ENCODE assay signal across 18 cellular contexts in the genomic region with DNA sequence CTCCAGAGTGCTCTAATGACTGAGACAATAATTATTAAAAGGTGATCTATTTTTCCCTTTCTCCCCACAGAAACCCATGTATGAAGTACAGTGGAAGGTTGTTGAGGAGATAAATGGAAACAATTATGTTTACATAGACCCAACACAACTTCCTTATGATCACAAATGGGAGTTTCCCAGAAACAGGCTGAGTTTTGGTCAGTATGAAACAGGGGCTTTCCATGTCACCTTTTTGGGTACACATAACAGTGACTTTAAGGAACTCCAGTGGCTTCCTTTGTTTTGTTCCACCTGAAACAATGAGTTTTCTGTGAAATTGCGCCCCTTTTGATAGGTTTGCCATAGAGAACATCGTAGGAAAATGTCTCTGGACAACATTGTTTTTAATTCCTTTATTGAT.
DNase-seq lines count a peak whose midpoint lies in the region; ATAC-seq, FAIRE-seq and TF ChIP-seq lines count a peak whose summit lies in the region.
"Had no signal": no experiment of that assay in that cellular context is flagged by ENCODE, and none has a peak within 500 bp of the region (broad histone marks: within the 10 kb centered on the region; RNA-seq: fewer than 3 reads in every experiment).

No MANE protein-coding gene starts in this region.

- no peaks in the 10 kb centered on the region for H3K4me1 ChIP-seq in HepG2 (ENCODE audit: insufficient read depth, low read length)
- no peaks in the 10 kb centered on the region for H3K4me1 ChIP-seq in uterus
- H3K4me1 ChIP-seq: pancreas had no signal

- H3K4me3 ChIP-seq in HepG2 (replicated peaks in 1 of 3; ENCODE audit: insufficient read depth in 1 of 3, low read depth in 2 of 3, low read length in 3 of 3) (no peak overlapping the region), uterus (no peak overlapping the region)
- H3K4me3 ChIP-seq: cardiac muscle cell, pancreas had no signal

- BruUV-seq in HepG2 (replicated peaks; lab: Mats Ljungman, UMichigan) = no TSS peak

- H3K36me3 ChIP-seq in HepG2 (replicated peaks in 1 of 2; ENCODE audit: control insufficient read depth in 1 of 2, insufficient read depth in 2 of 2, low read length in 2 of 2) (no peaks in the 10 kb centered on the region), uterus (no peaks in the 10 kb centered on the region)
- H3K36me3 ChIP-seq: cardiac muscle cell, pancreas had no signal

- no peaks in the 10 kb centered on the region for H3K79me2 ChIP-seq in HepG2 (ENCODE audit: insufficient read depth, low read length)

- TF ChIP-seq POLR2A in HepG2 (IDR thresholded peaks at IDR 0.05; ENCODE audit: insufficient read depth in 1 of 2, low read depth in 2 of 2, low read length in 2 of 2) = no peak
- TF ChIP-seq POLR2A in uterus (IDR thresholded peaks at IDR 0.05) = no peak

- no peak for DNase-seq in HepG2 (ENCODE audit: low spot score)
- DNase-seq in left lobe of liver (ENCODE audit: low spot score) = no peak
- DNase-seq in NCI-H69 (lab: John Stamatoyannopoulos, UW) = no peak
- DNase-seq in uterus = no peak
- DNase-seq: activated CD8-positive, alpha-beta T cell treated with anti-CD3 and anti-CD28 coated beads, Interleukin-2, amount 10 ng/mL, durations not matched to agents 7 days and 5 days; NCI-H1048; NCI-H524 treated with DMSO at 0.1 percent for 48 hours; OCI-M1; pancreas; SIG-M5; stimulated activated CD4-positive, alpha-beta T cell treated with anti-CD3 and anti-CD28 coated beads, Interleukin-4, amount 100 ng/mL, for 1 hour; T-helper 2 cell had no signal

- H3K27ac ChIP-seq in HepG2 (ENCODE audit: extremely low read length, insufficient read depth, low read length) (no peak overlapping the region), uterus (no peak overlapping the region)
- H3K27ac ChIP-seq: cardiac muscle cell, pancreas had no signal

- no peak for FAIRE-seq in HepG2 (lab: Jason Lieb, UNC)
- FAIRE-seq: pancreas had no signal

- H3K4me2 ChIP-seq in HepG2 (ENCODE audit: low read depth, low read length) = no peak overlapping the region

- TF ChIP-seq EP300 in HepG2 (IDR thresholded peaks at IDR 0.05; ENCODE audit: low read depth in 2 of 2, low read length in 2 of 2) (no peak), HepG2 (CRISPR knock-in tag; IDR thresholded peaks at IDR 0.05; ENCODE audit: borderline replicate concordance) (no peak)

- H3K9me3 ChIP-seq in HepG2 (ENCODE audit: low read length) (no peaks in the 10 kb centered on the region), uterus (no peaks in the 10 kb centered on the region)
- H3K9me3 ChIP-seq: pancreas had no signal

- H2AFZ ChIP-seq in HepG2 (ENCODE audit: low read length) = no peak overlapping the region

- intact Hi-C loops in HepG2 (cut with micrococcal nuclease; ENCODE audit: unreplicated experiment) (no loop called here), uterus (cut with DNase I; ENCODE audit: low total_unique reads) (no loop called here)

- WGBS in HepG2 (ENCODE audit: low lambda C conversion rate) = 7% methylated on average over 2 of the region's 2 CpGs

- CTCF ChIA-PET in HepG2 (lab: Yijun Ruan, JAX; ENCODE audit: low intra/inter-chr PET ratio, low total read pairs) = no interaction called here

- POLR2A ChIA-PET in HepG2 (lab: Yijun Ruan, JAX) = no interaction called here

- TF ChIP-seq CTCF in HepG2 (CRISPR knock-in tag; IDR thresholded peaks at IDR 0.05) (no peak), uterus (IDR thresholded peaks at IDR 0.05) (no peak)

- in situ Hi-C loops in HepG2 (cut with HindIII; ENCODE audit: extremely low pct_ligation_motif_present, low pct_unique_long_range_greater_than_20kb) = no loop called here

- H3K9ac ChIP-seq in HepG2 (ENCODE audit: insufficient read depth, low read depth, low read length) = no peak overlapping the region

- H4K20me1 ChIP-seq in HepG2 (ENCODE audit: insufficient read depth, low read length) = no peaks in the 10 kb centered on the region

- ATAC-seq in GM18519 (IDR thresholded peaks at IDR 0.05; ENCODE audit: low FRiP score, unreplicated experiment) = peak; percentile 60
- peak; percentile 56 for ATAC-seq in GM21360 (IDR thresholded peaks at IDR 0.05; ENCODE audit: unreplicated experiment)
- ATAC-seq in HG02884 (IDR thresholded peaks at IDR 0.05; ENCODE audit: unreplicated experiment) = peak; percentile 64
- ATAC-seq in HG03558 (IDR thresholded peaks at IDR 0.05; ENCODE audit: extremely low read depth, unreplicated experiment) = peak; percentile 47
- no peak for ATAC-seq in HepG2
- ATAC-seq in left lobe of liver = no peak
- ATAC-seq: activated CD8-positive, alpha-beta T cell treated with anti-CD3 and anti-CD28 coated beads, Interleukin-2, amount 10 ng/mL, durations not matched to agents 7 days and 5 days; esophagus mucosa had no signal

- no peak for TF ChIP-seq RAD21 in HepG2 (CRISPR knock-in tag; IDR thresholded peaks at IDR 0.05)

- H3K27me3 ChIP-seq in HepG2 (ENCODE audit: control insufficient read depth in 1 of 2, insufficient read depth in 2 of 2, low read length in 2 of 2) (peaks cover 0 to 6% of the 10 kb centered on the region in 2 experiments; a peak in 1 of 5 replicates), uterus (no peaks in the 10 kb centered on the region)
- H3K27me3 ChIP-seq: cardiac muscle cell, pancreas had no signal

TF ChIP-seq in HepG2, 621 proteins besides CTCF, POLR2A, EP300 and RAD21:
- no peak for TF ChIP-seq IRF2 (CRISPR knock-in tag; IDR thresholded peaks at IDR 0.05)
- TF ChIP-seq ZNF850 (CRISPR knock-in tag; conservative IDR thresholded peaks at IDR 0.05) = no peak
- TF ChIP-seq SRF (IDR thresholded peaks at IDR 0.05; ENCODE audit: low read depth, low read length) = no peak

Comparison
In these comparisons a context has a peak if more than half of its experiments do, and no peak if none do; other contexts are left out.
1. ATAC-seq: peak in GM18519 (single experiment), GM21360 (single experiment), HG02884 (single experiment) and HG03558 (single experiment); none in HepG2 (single experiment) and left lobe of liver (single experiment).